11 cellular contexts compared by ENCODE assay signal in genomic region chr7:157689269-157690057, GRCh38.
DNase-seq lines count a peak whose midpoint lies in the region; ATAC-seq and TF ChIP-seq lines count a peak whose summit lies in the region.
"Had no signal": no experiment of that assay in that cellular context is flagged by ENCODE, and none has a peak within 500 bp of the region (broad histone marks: within the 10 kb centered on the region; RNA-seq: fewer than 3 reads in every experiment).

No MANE protein-coding gene starts in this region.

- H3K27me3 ChIP-seq in CD8-positive, alpha-beta T cell (ENCODE audit: insufficient read depth, low read length), result peaks cover 46% of the 10 kb centered on the region
- peaks cover 38% of the 10 kb centered on the region for H3K27me3 ChIP-seq in osteoblast (ENCODE audit: insufficient read depth, low read length)

- H3K27ac Mint-ChIP-seq in CD8-positive, alpha-beta T cell, result no peak overlapping the region
- H3K27ac Mint-ChIP-seq: activated naive CD8-positive, alpha-beta T cell treated with anti-CD3 and anti-CD28 coated beads, Interleukin-2, amount 10 ng/mL, durations not matched to agents 7 days and 5 days had no signal

- ATAC-seq in CD8-positive, alpha-beta T cell, result no peak
- ATAC-seq in GM21737 (IDR thresholded peaks at IDR 0.05; ENCODE audit: unreplicated experiment) (no peak), HG03196 (IDR thresholded peaks at IDR 0.05; ENCODE audit: unreplicated experiment) (no peak)

- no peak overlapping the region for H2AFZ ChIP-seq in osteoblast (ENCODE audit: low read length)

- peaks cover 49% of the 10 kb centered on the region for H3K4me1 ChIP-seq in CD8-positive, alpha-beta T cell (ENCODE audit: insufficient read depth, low read length)
- H3K4me1 ChIP-seq in osteoblast (ENCODE audit: insufficient read depth, low read length), result no peaks in the 10 kb centered on the region

- no peak overlapping the region for H3K27ac ChIP-seq in CD8-positive, alpha-beta T cell (ENCODE audit: low read depth, low read length)
- H3K27ac ChIP-seq in coronary artery, result no peak overlapping the region
- H3K27ac ChIP-seq in osteoblast (ENCODE audit: low read depth, low read length), result no peak overlapping the region

- no peaks in the 10 kb centered on the region for H3K79me2 ChIP-seq in osteoblast (ENCODE audit: insufficient read depth, low read length)

- in situ Hi-C loops in KBM-7 (cut with MboI; ENCODE audit: low pct_unique_long_range_greater_than_20kb, low sequenced_read_pairs), result no loop called here

- H3K4me1 Mint-ChIP-seq in CD8-positive, alpha-beta T cell (ENCODE audit: low read depth), result peaks cover 36% of the 10 kb centered on the region

- peaks cover 44% of the 10 kb centered on the region for H3K27me3 Mint-ChIP-seq in CD8-positive, alpha-beta T cell (ENCODE audit: low read depth)

- intact Hi-C loops in CD8-positive, alpha-beta T cell (cut with DNase I, micrococcal nuclease), result loop anchor here in 1 of 2 experiments (10.0 kb wide), 1 partner anchor 75 kb away; no protein-coding TSS in a partner anchor

- CTCF ChIA-PET in CD8-positive, alpha-beta T cell (lab: Charles Lee), result interaction anchor here (0.8 kb wide), 1 partner anchor 18 kb away, joined by 7 read pairs; no protein-coding TSS in a partner anchor

- no peak for TF ChIP-seq CTCF in CD8-positive, alpha-beta T cell (IDR thresholded peaks at IDR 0.05)
- TF ChIP-seq CTCF in coronary artery (IDR thresholded peaks at IDR 0.05) (no peak), osteoblast (IDR thresholded peaks at IDR 0.05; ENCODE audit: extremely low read depth, low read depth, low read length) (no peak)

- no peaks in the 10 kb centered on the region for H3K9me3 Mint-ChIP-seq in CD8-positive, alpha-beta T cell
- H3K9me3 Mint-ChIP-seq: activated naive CD8-positive, alpha-beta T cell treated with anti-CD3 and anti-CD28 coated beads, Interleukin-2, amount 10 ng/mL, durations not matched to agents 7 days and 5 days had no signal

- POLR2A ChIA-PET in CD8-positive, alpha-beta T cell (lab: Charles Lee), result no interaction called here

- no peaks in the 10 kb centered on the region for H3K9me3 ChIP-seq in CD8-positive, alpha-beta T cell (ENCODE audit: low read length)
- H3K9me3 ChIP-seq in osteoblast (ENCODE audit: low read depth, low read length), result no peaks in the 10 kb centered on the region

- H3K36me3 ChIP-seq in CD8-positive, alpha-beta T cell (ENCODE audit: insufficient read depth, low read length), result no peaks in the 10 kb centered on the region
- no peaks in the 10 kb centered on the region for H3K36me3 ChIP-seq in osteoblast (ENCODE audit: insufficient read depth, low read length)

- H4K20me1 ChIP-seq in osteoblast (ENCODE audit: insufficient read depth, low read length), result no peaks in the 10 kb centered on the region

- no peak for DNase-seq in CD8-positive, alpha-beta T cell
- DNase-seq in Jurkat, Clone E6-1 (ENCODE audit: low read depth, low spot score), result no peak
- DNase-seq in coronary artery (ENCODE audit: low spot score) (peak; percentile 68), osteoblast (ENCODE audit: insufficient read length, low spot score, missing footprints) (peak; percentile 70), NCI-H446 (lab: John Stamatoyannopoulos, UW) (no peak), KBM-7 (no peak)
- DNase-seq: activated CD4-positive, alpha-beta T cell treated with anti-CD3 and anti-CD28 coated beads for 48 hours; Karpas-422 had no signal

- peak overlapping the region; percentile 53 for H3K4me3 Mint-ChIP-seq in CD8-positive, alpha-beta T cell

- H3K36me3 Mint-ChIP-seq in CD8-positive, alpha-beta T cell, result no peaks in the 10 kb centered on the region
- H3K36me3 Mint-ChIP-seq: activated naive CD8-positive, alpha-beta T cell treated with anti-CD3 and anti-CD28 coated beads, Interleukin-2, amount 10 ng/mL, durations not matched to agents 7 days and 5 days had no signal

- no peak overlapping the region for H3K4me3 ChIP-seq in CD8-positive, alpha-beta T cell (ENCODE audit: low read depth, low read length)
- H3K4me3 ChIP-seq in Jurkat, Clone E6-1 (ENCODE audit: low read length), result peak overlapping the region; percentile 79
- H3K4me3 ChIP-seq in coronary artery, result peak overlapping the region; percentile 75
- no peak overlapping the region for H3K4me3 ChIP-seq in osteoblast (ENCODE audit: insufficient read depth, low read length)

- H3K4me2 ChIP-seq in osteoblast (ENCODE audit: insufficient read depth, low read length), result no peak overlapping the region

Comparison
In these comparisons a context has a peak if more than half of its experiments do, and no peak if none do; other contexts are left out.
1. DNase-seq: peak in coronary artery (single experiment) and osteoblast (single experiment); none in CD8-positive, alpha-beta T cell (0 of 7), Jurkat, Clone E6-1 (single experiment), NCI-H446 (0 of 2) and KBM-7 (single experiment).
2. H3K4me3 ChIP-seq: peak in Jurkat, Clone E6-1 (single experiment) and coronary artery (single experiment); none in CD8-positive, alpha-beta T cell (single experiment) and osteoblast (single experiment).